ENCODE assay signal across 15 cellular contexts in the genomic region with DNA sequence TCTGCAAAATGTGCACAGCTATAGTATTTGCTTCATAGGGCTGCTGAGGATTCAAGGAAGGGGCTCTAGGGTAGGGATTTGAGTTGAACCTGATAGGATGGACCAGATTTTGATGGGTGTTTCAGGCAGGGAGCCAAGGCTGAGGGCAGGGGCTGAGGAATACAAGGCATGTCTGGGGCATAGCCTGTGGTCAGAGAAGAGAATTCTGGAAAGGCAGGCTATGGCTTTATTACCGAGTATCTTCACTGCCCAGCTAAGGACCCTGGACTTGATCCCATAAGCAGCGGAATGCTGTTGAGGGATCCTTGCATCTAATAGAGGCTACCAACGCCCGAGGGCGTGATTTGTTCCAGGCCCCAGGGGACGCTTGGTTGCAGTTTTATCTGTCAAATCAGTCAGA.
DNase-seq lines count a peak whose midpoint lies in the region; ATAC-seq and TF ChIP-seq lines count a peak whose summit lies in the region.
"Had no signal": no experiment of that assay in that cellular context is flagged by ENCODE, and none has a peak within 500 bp of the region (broad histone marks: within the 10 kb centered on the region; RNA-seq: fewer than 3 reads in every experiment).

No MANE protein-coding gene starts in this region.

- H3K4me3 Mint-ChIP-seq in Caco-2 (ENCODE audit: unreplicated experiment) (no peak overlapping the region), mesothelial cell of epicardium (no peak overlapping the region)
- H3K4me3 Mint-ChIP-seq: CD4-positive, alpha-beta T cell; GM23338 had no signal

- H3K36me3 ChIP-seq in Caco-2 (ENCODE audit: control insufficient read depth, insufficient read depth, low read length) (no peaks in the 10 kb centered on the region), upper lobe of right lung (no peaks in the 10 kb centered on the region)
- H3K36me3 ChIP-seq: BE2C had no signal

- H3K36me3 Mint-ChIP-seq in Caco-2 (ENCODE audit: insufficient read depth, unreplicated experiment) (peaks cover 11% of the 10 kb centered on the region), mesothelial cell of epicardium (no peaks in the 10 kb centered on the region)

- POLR2A ChIA-PET in Caco-2 (lab: Charles Lee), result no interaction called here

- intact Hi-C loops in Caco-2 (cut with micrococcal nuclease; ENCODE audit: unreplicated experiment) (no loop called here), upper lobe of right lung (cut with DNase I) (no loop called here)

- peaks cover 40% of the 10 kb centered on the region for H3K4me1 ChIP-seq in Caco-2
- no peaks in the 10 kb centered on the region for H3K4me1 ChIP-seq in upper lobe of right lung

- H3K9me3 ChIP-seq in Caco-2, result no peaks in the 10 kb centered on the region
- H3K9me3 ChIP-seq in upper lobe of right lung, result no peaks in the 10 kb centered on the region
- H3K9me3 ChIP-seq: BE2C had no signal

- no peak for ATAC-seq in upper lobe of right lung
- ATAC-seq in GM19395 (IDR thresholded peaks at IDR 0.05; ENCODE audit: unreplicated experiment), result no peak
- ATAC-seq in GM19324 (IDR thresholded peaks at IDR 0.05; ENCODE audit: low FRiP score, unreplicated experiment), result no peak
- no peak for ATAC-seq in GM19351 (IDR thresholded peaks at IDR 0.05; ENCODE audit: unreplicated experiment)
- ATAC-seq: GM23338 had no signal

- H3K27me3 Mint-ChIP-seq in Caco-2 (ENCODE audit: insufficient read depth, unreplicated experiment) (no peaks in the 10 kb centered on the region), mesothelial cell of epicardium (ENCODE audit: low read depth) (no peaks in the 10 kb centered on the region)
- H3K27me3 Mint-ChIP-seq: CD4-positive, alpha-beta T cell had no signal

- no peaks in the 10 kb centered on the region for H3K9me3 Mint-ChIP-seq in Caco-2 (ENCODE audit: unreplicated experiment)
- H3K9me3 Mint-ChIP-seq in mesothelial cell of epicardium, result peaks cover 5% of the 10 kb centered on the region
- H3K9me3 Mint-ChIP-seq: CD4-positive, alpha-beta T cell; GM23338 had no signal

- peak overlapping the region; percentile 48; the same call in 1 of the 2 replicates for H3K27ac ChIP-seq in VCaP
- H3K27ac ChIP-seq in upper lobe of right lung, result no peak overlapping the region
- H3K27ac ChIP-seq: HL-60 had no signal

- no peak overlapping the region for H3K4me3 ChIP-seq in Caco-2 (ENCODE audit: low read depth, low read length)
- H3K4me3 ChIP-seq in upper lobe of right lung, result no peak overlapping the region
- H3K4me3 ChIP-seq: GM23338 had no signal

- H3K27ac Mint-ChIP-seq in Caco-2 (ENCODE audit: unreplicated experiment), result peak overlapping the region; percentile 96
- peak overlapping the region; percentile 95 for H3K27ac Mint-ChIP-seq in mesothelial cell of epicardium
- H3K27ac Mint-ChIP-seq: CD4-positive, alpha-beta T cell; GM23338 had no signal

- H3K27me3 ChIP-seq in Caco-2 (replicated peaks; ENCODE audit: control insufficient read depth, insufficient read depth, low read length), result no peaks in the 10 kb centered on the region
- H3K27me3 ChIP-seq in upper lobe of right lung, result no peaks in the 10 kb centered on the region
- H3K27me3 ChIP-seq: BE2C had no signal

- TF ChIP-seq CTCF in Caco-2 (IDR thresholded peaks at IDR 0.05; ENCODE audit: insufficient read depth in 1 of 2, low read depth in 1 of 2, low read length in 1 of 2, severe bottlenecking in 1 of 2, unreplicated experiment in 1 of 2) (no peak), VCaP (conservative IDR thresholded peaks at IDR 0.05) (no peak), mesothelial cell of epicardium (IDR thresholded peaks at IDR 0.05; ENCODE audit: unreplicated experiment) (no peak), upper lobe of right lung (IDR thresholded peaks at IDR 0.05) (no peak)

- H3K4me1 Mint-ChIP-seq in Caco-2 (ENCODE audit: low read depth, unreplicated experiment) (peaks cover 41% of the 10 kb centered on the region), mesothelial cell of epicardium (peaks cover 45% of the 10 kb centered on the region)

- CTCF ChIA-PET in Caco-2 (lab: Charles Lee), result no interaction called here

- DNase-seq in Caco-2 (no peak), mesothelial cell of epicardium (ENCODE audit: low spot score in 2 of 2, unreplicated experiment in 2 of 2) (no peak), upper lobe of right lung (peak; percentile 23)
- DNase-seq: C1 segment of cervical spinal cord; CD4-positive, alpha-beta T cell; DMS153; GDM1; HCEC 1CT had no signal

- BruUV-seq in Caco-2 (replicated peaks; lab: Mats Ljungman, UMichigan), result no TSS peak
